1 cellular context compared by ENCODE assay signal in the genomic region with DNA sequence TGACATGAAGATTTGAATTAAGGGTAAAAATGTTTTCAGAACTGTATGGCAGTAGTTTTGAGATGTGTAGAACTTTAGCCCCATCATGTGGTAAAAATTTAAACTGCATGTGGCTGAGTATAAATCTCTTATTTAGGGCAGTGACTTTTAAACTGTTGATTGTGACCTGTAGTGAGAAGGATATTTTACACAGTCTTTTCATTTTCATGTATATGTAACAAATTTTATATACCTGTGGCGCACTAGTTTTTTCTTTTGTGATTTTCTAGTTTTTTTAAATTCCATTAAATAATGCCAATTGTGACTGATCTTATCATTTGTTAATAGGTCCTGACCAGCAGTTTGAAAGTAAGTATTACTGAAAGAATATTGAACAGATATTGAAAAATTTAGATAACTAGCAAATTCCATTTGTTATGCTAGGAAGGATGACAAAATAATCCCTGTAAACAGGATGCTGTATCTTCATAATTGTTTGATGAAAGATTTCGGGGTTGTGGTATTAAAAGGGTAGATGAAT.
TF ChIP-seq lines count a peak whose summit lies in the region.

No MANE protein-coding gene starts in this region.

TF ChIP-seq in K562, 482 proteins besides CTCF, POLR2A, EP300 and RAD21:
- TF ChIP-seq DEAF1 (CRISPR knock-in tag; IDR thresholded peaks at IDR 0.05) = peak; percentile 78
- peak in 1 of 2 experiments; percentile 21; a peak in 1 of 4 replicates for TF ChIP-seq TEAD1 (CRISPR knock-in tag; IDR thresholded peaks at IDR 0.05)
- TF ChIP-seq TEAD4 (IDR thresholded peaks at IDR 0.05; ENCODE audit: low read length) = peak; percentile 47; the same call in 1 of the 2 replicates
- no peak for TF ChIP-seq TEAD4 (CRISPR knock-in tag; IDR thresholded peaks at IDR 0.05; ENCODE audit: borderline replicate concordance)
- TF ChIP-seq, protein P1, sequence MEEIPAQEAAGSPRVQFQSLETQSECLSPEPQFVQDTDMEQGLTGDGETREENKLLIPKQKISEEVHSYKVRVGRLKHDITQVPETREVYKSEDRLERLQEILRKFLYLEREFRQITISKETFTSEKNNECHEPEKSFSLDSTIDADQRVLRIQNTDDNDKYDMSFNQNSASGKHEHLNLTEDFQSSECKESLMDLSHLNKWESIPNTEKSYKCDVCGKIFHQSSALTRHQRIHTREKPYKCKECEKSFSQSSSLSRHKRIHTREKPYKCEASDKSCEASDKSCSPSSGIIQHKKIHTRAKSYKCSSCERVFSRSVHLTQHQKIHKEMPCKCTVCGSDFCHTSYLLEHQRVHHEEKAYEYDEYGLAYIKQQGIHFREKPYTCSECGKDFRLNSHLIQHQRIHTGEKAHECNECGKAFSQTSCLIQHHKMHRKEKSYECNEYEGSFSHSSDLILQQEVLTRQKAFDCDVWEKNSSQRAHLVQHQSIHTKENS (CRISPR knock-in tag; IDR thresholded peaks at IDR 0.05) = no peak
- peak; percentile 62 for TF ChIP-seq SMC3 (conservative IDR thresholded peaks at IDR 0.05; ENCODE audit: insufficient read depth, low read depth, low read length)
- 0 out of 4 replicates have a peak, but pooled peaks of 1 of the 2 experiments have one; percentile 33 for TF ChIP-seq ARNT (IDR thresholded peaks at IDR 0.05)
- TF ChIP-seq PTBP1 (IDR thresholded peaks at IDR 0.05; ENCODE audit: low read depth, low read length) = no peak
